Comparison of ENCODE assay signal across 24 cellular contexts in genomic region chr5:91319667-91320066, GRCh38.
DNase-seq lines count a peak whose midpoint lies in the region; ATAC-seq, FAIRE-seq and TF ChIP-seq lines count a peak whose summit lies in the region.
"Had no signal": no experiment of that assay in that cellular context is flagged by ENCODE, and none has a peak within 500 bp of the region (broad histone marks: within the 10 kb centered on the region; RNA-seq: fewer than 3 reads in every experiment).

No MANE protein-coding gene starts in this region.

- H3F3A ChIP-seq in SK-N-SH (replicated peaks; ENCODE audit: insufficient read depth), result no peaks in the 10 kb centered on the region

- H3K27me3 ChIP-seq in SK-N-SH (ENCODE audit: insufficient read depth), result no peaks in the 10 kb centered on the region
- H3K27me3 ChIP-seq: BLaER1 had no signal

- peak; percentile 51 for FAIRE-seq in A549 (lab: Jason Lieb, UNC)
- FAIRE-seq: GM12891, GM19239 had no signal

- no peaks in the 10 kb centered on the region for H3K36me3 ChIP-seq in SK-N-SH (replicated peaks in 1 of 2; ENCODE audit: control insufficient read depth in 1 of 2, insufficient read depth in 2 of 2, low read length in 1 of 2)
- H3K36me3 ChIP-seq: BE2C, BLaER1 had no signal

- H3K9me3 ChIP-seq in SK-N-SH (no peaks in the 10 kb centered on the region), A549 (no peaks in the 10 kb centered on the region)
- H3K9me3 ChIP-seq: BE2C, BLaER1 had no signal

- no peaks in the 10 kb centered on the region for H4K20me1 ChIP-seq in SK-N-SH (ENCODE audit: insufficient read depth)
- H4K20me1 ChIP-seq: BLaER1 had no signal

- H3K27me3 Mint-ChIP-seq in stimulated activated naive B cell treated with anti-CD40 and anti-IgM and Interleukin-4, amounts not matched to agents 10 μg/mL and 1 μg/mL and 100 μg/mL, for 72 hours, result no peaks in the 10 kb centered on the region
- H3K27me3 Mint-ChIP-seq: CD4-positive, alpha-beta memory T cell; CD4-positive, CD25-positive, alpha-beta regulatory T cell had no signal

- H3K27ac ChIP-seq in SK-N-SH (ENCODE audit: low read depth in 2 of 2, low read length in 1 of 2) (no peak overlapping the region), A549 (no peak overlapping the region)
- H3K27ac ChIP-seq: 22Rv1, BLaER1 had no signal

- no peaks in the 10 kb centered on the region for H3K79me2 ChIP-seq in SK-N-SH (ENCODE audit: insufficient read depth)

- H3K9me3 Mint-ChIP-seq in stimulated activated effector memory CD8-positive, alpha-beta T cell treated with anti-CD3 and anti-CD28 coated beads, Interleukin-12 subunit alpha, Interleukin-12 subunit beta, amount 100 ng/mL, for 72 hours, result no peaks in the 10 kb centered on the region
- peaks cover 0 to 3% of the 10 kb centered on the region in 2 donors for H3K9me3 Mint-ChIP-seq in stimulated activated naive B cell treated with anti-CD40 and anti-IgM and Interleukin-4, amounts not matched to agents 10 μg/mL and 1 μg/mL and 100 μg/mL, for 72 hours
- H3K9me3 Mint-ChIP-seq: CD4-positive, CD25-positive, alpha-beta regulatory T cell; CD8-positive, alpha-beta memory T cell had no signal

- TF ChIP-seq RAD21 in SK-N-SH (IDR thresholded peaks at IDR 0.05; ENCODE audit: low read length) (no peak), A549 (conservative IDR thresholded peaks at IDR 0.05 in 1 of 2, IDR thresholded peaks at IDR 0.05 in 1 of 2) (no peak)

- no peak for TF ChIP-seq POLR2A in A549 (IDR thresholded peaks at IDR 0.05; ENCODE audit: low read length)

- no peaks in the 10 kb centered on the region for H3K9me2 ChIP-seq in SK-N-SH

- peaks cover 7% of the 10 kb centered on the region for H3K36me3 Mint-ChIP-seq in stimulated activated effector memory CD8-positive, alpha-beta T cell treated with anti-CD3 and anti-CD28 coated beads, Interleukin-12 subunit alpha, Interleukin-12 subunit beta, amount 100 ng/mL, for 72 hours
- no peaks in the 10 kb centered on the region for H3K36me3 Mint-ChIP-seq in stimulated activated naive B cell treated with anti-CD40 and anti-IgM and Interleukin-4, amounts not matched to agents 10 μg/mL and 1 μg/mL and 100 μg/mL, for 72 hours
- H3K36me3 Mint-ChIP-seq: CD14-positive monocyte; CD4-positive, alpha-beta memory T cell; CD4-positive, CD25-positive, alpha-beta regulatory T cell; CD8-positive, alpha-beta memory T cell had no signal

- POLR2A ChIA-PET in SK-N-SH (lab: Yijun Ruan, JAX), result no interaction called here
- POLR2A ChIA-PET in A549 (lab: Yijun Ruan, JAX), result interaction anchor here (0.6 kb wide), 1 partner anchor 22 kb away, joined by 3 read pairs; no protein-coding TSS in a partner anchor

- CTCF ChIA-PET in SK-N-SH (lab: Yijun Ruan, JAX) (no interaction called here), A549 (lab: Yijun Ruan, JAX) (no interaction called here)

- H3K4me3 ChIP-seq in SK-N-SH (ENCODE audit: low read depth in 2 of 2, low read length in 1 of 2) (no peak overlapping the region), A549 (no peak overlapping the region)
- H3K4me3 ChIP-seq: BLaER1 had no signal

- H3K27ac Mint-ChIP-seq in stimulated activated effector memory CD8-positive, alpha-beta T cell treated with anti-CD3 and anti-CD28 coated beads, Interleukin-12 subunit alpha, Interleukin-12 subunit beta, amount 100 ng/mL, for 72 hours, result no peak overlapping the region
- no peak overlapping the region for H3K27ac Mint-ChIP-seq in stimulated activated naive B cell treated with anti-CD40 and anti-IgM and Interleukin-4, amounts not matched to agents 10 μg/mL and 1 μg/mL and 100 μg/mL, for 72 hours
- H3K27ac Mint-ChIP-seq: CD14-positive monocyte; CD4-positive, alpha-beta memory T cell; CD4-positive, CD25-positive, alpha-beta regulatory T cell; CD8-positive, alpha-beta memory T cell had no signal

- no peak overlapping the region for H3K4me2 ChIP-seq in SK-N-SH
- H3K4me2 ChIP-seq in A549, result no peak overlapping the region
- H3K4me2 ChIP-seq: BLaER1 had no signal

- no peak overlapping the region for H3K4me3 Mint-ChIP-seq in stimulated activated effector memory CD8-positive, alpha-beta T cell treated with anti-CD3 and anti-CD28 coated beads, Interleukin-12 subunit alpha, Interleukin-12 subunit beta, amount 100 ng/mL, for 72 hours
- H3K4me3 Mint-ChIP-seq in stimulated activated naive B cell treated with anti-CD40 and anti-IgM and Interleukin-4, amounts not matched to agents 10 μg/mL and 1 μg/mL and 100 μg/mL, for 72 hours, result no peak overlapping the region
- H3K4me3 Mint-ChIP-seq: CD14-positive monocyte; CD4-positive, alpha-beta memory T cell; CD4-positive, CD25-positive, alpha-beta regulatory T cell; CD8-positive, alpha-beta memory T cell had no signal

- no peak overlapping the region for H3K9ac ChIP-seq in SK-N-SH
- H3K9ac ChIP-seq: BLaER1 had no signal

- TF ChIP-seq EP300 in SK-N-SH (IDR thresholded peaks at IDR 0.05; ENCODE audit: borderline replicate concordance in 1 of 2, low read depth in 1 of 2, low read length in 1 of 2) (no peak), A549 (IDR thresholded peaks at IDR 0.05) (no peak)

- no peak overlapping the region for H2AFZ ChIP-seq in SK-N-SH (ENCODE audit: low read depth)

- WGBS in SK-N-SH (ENCODE audit: low lambda C conversion rate), result 92% methylated on average over 2 of the region's 2 CpGs
- 93% methylated on average over 2 of the region's 2 CpGs for WGBS in A549 (ENCODE audit: missing lambda C conversion rate)

- TF ChIP-seq CTCF in SK-N-SH (IDR thresholded peaks at IDR 0.05) (no peak), A549 (IDR thresholded peaks at IDR 0.05) (no peak)

- H3K4me1 ChIP-seq in SK-N-SH (ENCODE audit: control insufficient read depth in 1 of 2, insufficient read depth in 2 of 2, low read depth in 1 of 2, low read length in 1 of 2), result peaks cover 0 to 4% of the 10 kb centered on the region in 2 experiments; a peak in 2 of 4 replicates
- H3K4me1 ChIP-seq in A549, result peaks cover 11% of the 10 kb centered on the region
- H3K4me1 ChIP-seq: BE2C had no signal

- DNase-seq in SK-N-SH, result no peak
- no peak for DNase-seq in A549 (ENCODE audit: low read depth in 1 of 2, low spot score in 1 of 2)
- DNase-seq in stimulated activated effector memory CD8-positive, alpha-beta T cell treated with anti-CD3 and anti-CD28 coated beads, Interleukin-12 subunit alpha, Interleukin-12 subunit beta, amount 100 ng/mL, for 72 hours (ENCODE audit: low spot score in 2 of 2), result no peak
- no peak for DNase-seq in stimulated activated naive B cell treated with anti-CD40 and anti-IgM and Interleukin-4, amounts not matched to agents 10 μg/mL and 1 μg/mL and 100 μg/mL, for 72 hours
- DNase-seq: ACHN; BE2C; C1 segment of cervical spinal cord; CD4-positive, alpha-beta memory T cell; CD4-positive, CD25-positive, alpha-beta regulatory T cell; CD8-positive, alpha-beta memory T cell; COR-L47; DMS 273 treated with DMSO at 0.1 percent for 48 hours; DMS153; DMS53; DMS79; DND-41; EL; GDM1 had no signal

- peaks cover 24% of the 10 kb centered on the region for H3K4me1 Mint-ChIP-seq in stimulated activated effector memory CD8-positive, alpha-beta T cell treated with anti-CD3 and anti-CD28 coated beads, Interleukin-12 subunit alpha, Interleukin-12 subunit beta, amount 100 ng/mL, for 72 hours
- peaks cover 9 to 14% of the 10 kb centered on the region in 2 donors for H3K4me1 Mint-ChIP-seq in stimulated activated naive B cell treated with anti-CD40 and anti-IgM and Interleukin-4, amounts not matched to agents 10 μg/mL and 1 μg/mL and 100 μg/mL, for 72 hours

- no peak for ATAC-seq in SK-N-SH treated with all-trans-retinoic acid at 6 μM for 48 hours
- no peak for ATAC-seq in A549
- ATAC-seq in stimulated activated effector memory CD8-positive, alpha-beta T cell treated with anti-CD3 and anti-CD28 coated beads, Interleukin-12 subunit alpha, Interleukin-12 subunit beta, amount 100 ng/mL, for 72 hours, result peak; percentile 80
- no peak for ATAC-seq in stimulated activated naive B cell treated with anti-CD40 and anti-IgM and Interleukin-4, amounts not matched to agents 10 μg/mL and 1 μg/mL and 100 μg/mL, for 72 hours (replicated peaks)

TF ChIP-seq in SK-N-SH treated with all-trans-retinoic acid at 6 μM for 48 hours, 23 proteins besides CTCF, POLR2A, EP300 and RAD21:
- TF ChIP-seq SNAI2 (CRISPR knock-in tag; IDR thresholded peaks at IDR 0.05) (no peak), OSR1 (CRISPR knock-in tag; IDR thresholded peaks at IDR 0.05) (no peak), ZC3H10 (CRISPR knock-in tag; IDR thresholded peaks at IDR 0.05) (no peak), ZNF8 (CRISPR knock-in tag; IDR thresholded peaks at IDR 0.05) (peak; percentile 79), CSDC2 (CRISPR knock-in tag; IDR thresholded peaks at IDR 0.05) (no peak)

TF ChIP-seq in SK-N-SH, 30 proteins besides CTCF, POLR2A, EP300 and RAD21 (continues in another document):
- no peak for TF ChIP-seq FOSL2 (IDR thresholded peaks at IDR 0.05; ENCODE audit: borderline replicate concordance, low read depth)
- no peak for TF ChIP-seq RXRA (IDR thresholded peaks at IDR 0.05; ENCODE audit: borderline replicate concordance, low read depth)
- no peak for TF ChIP-seq FOXJ3 (CRISPR knock-in tag; IDR thresholded peaks at IDR 0.05)
- TF ChIP-seq TEAD4 (IDR thresholded peaks at IDR 0.05; ENCODE audit: borderline replicate concordance, insufficient read depth), result no peak
- no peak for TF ChIP-seq JUND (IDR thresholded peaks at IDR 0.05)
- TF ChIP-seq, protein P1, sequence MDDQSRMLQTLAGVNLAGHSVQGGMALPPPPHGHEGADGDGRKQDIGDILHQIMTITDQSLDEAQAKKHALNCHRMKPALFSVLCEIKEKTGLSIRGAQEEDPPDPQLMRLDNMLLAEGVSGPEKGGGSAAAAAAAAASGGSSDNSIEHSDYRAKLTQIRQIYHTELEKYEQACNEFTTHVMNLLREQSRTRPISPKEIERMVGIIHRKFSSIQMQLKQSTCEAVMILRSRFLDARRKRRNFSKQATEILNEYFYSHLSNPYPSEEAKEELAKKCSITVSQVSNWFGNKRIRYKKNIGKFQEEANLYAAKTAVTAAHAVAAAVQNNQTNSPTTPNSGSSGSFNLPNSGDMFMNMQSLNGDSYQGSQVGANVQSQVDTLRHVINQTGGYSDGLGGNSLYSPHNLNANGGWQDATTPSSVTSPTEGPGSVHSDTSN (IDR thresholded peaks at IDR 0.05), result no peak

TF ChIP-seq in A549, 52 proteins besides CTCF, POLR2A, EP300 and RAD21:
- TF ChIP-seq ZNF302 (CRISPR knock-in tag; IDR thresholded peaks at IDR 0.05) (no peak), HDAC2 (IDR thresholded peaks at IDR 0.05) (no peak), MYC (IDR thresholded peaks at IDR 0.05; ENCODE audit: borderline replicate concordance, low read length) (no peak), CBX8 (IDR thresholded peaks at IDR 0.05) (no peak)
